Comparison of ENCODE assay signal across 26 cellular contexts in the genomic region with DNA sequence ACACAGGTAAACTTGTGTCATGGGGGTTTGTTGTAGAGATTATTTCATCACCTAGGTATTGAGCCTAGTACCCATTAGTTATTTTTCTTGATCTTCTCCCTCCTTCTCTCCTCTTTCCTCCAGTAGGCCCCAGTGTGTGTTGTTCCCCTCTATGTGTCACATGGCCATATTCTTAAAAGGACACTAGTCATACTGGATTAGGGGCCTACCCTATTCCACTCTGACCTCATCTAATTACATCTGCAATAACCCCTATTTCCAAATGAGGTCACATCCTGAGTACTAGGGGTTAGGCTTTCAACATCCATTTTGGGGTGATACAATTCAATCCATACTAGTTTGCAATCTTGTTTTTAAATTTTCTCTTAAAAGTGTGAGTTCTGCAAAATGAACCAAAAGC.
"Had no signal": no experiment of that assay in that cellular context is flagged by ENCODE, and none has a peak within 500 bp of the region (broad histone marks: within the 10 kb centered on the region; RNA-seq: fewer than 3 reads in every experiment).

No MANE protein-coding gene starts in this region.

- H3K4me1 Mint-ChIP-seq: activated naive CD4-positive, alpha-beta T cell treated with anti-CD3 and anti-CD28 coated beads, Interleukin-2, amount 50 U/mL, for 24 hours; activated naive CD8-positive, alpha-beta T cell treated with anti-CD3 and anti-CD28 coated beads, Interleukin-2, amount 10 ng/mL, durations not matched to agents 7 days and 5 days; central memory CD8-positive, alpha-beta T cell had no signal

- ATAC-seq: activated T-cell treated with anti-CD3 and anti-CD28 coated beads, Interleukin-2, amount 50 U/mL, for 72 hours; esophagus mucosa; foreskin keratinocyte; gastroesophageal sphincter; heart right ventricle had no signal

- H3K9me3 Mint-ChIP-seq: activated naive CD4-positive, alpha-beta T cell treated with anti-CD3 and anti-CD28 coated beads for 36 hours; activated naive CD4-positive, alpha-beta T cell treated with anti-CD3 and anti-CD28 coated beads, Interleukin-2, amount 50 U/mL, for 24 hours; activated T-cell treated with anti-CD3 and anti-CD28 coated beads, Interleukin-2, amount 50 U/mL, for 24 hours; central memory CD8-positive, alpha-beta T cell; dendritic cell treated with granulocyte-macrophage colony-stimulating factor and Interleukin-4, amounts not matched to agents 40 ng/mL and 50 ng/mL, for 4 days had no signal

- H3K4me3 Mint-ChIP-seq: activated naive CD4-positive, alpha-beta T cell treated with anti-CD3 and anti-CD28 coated beads for 36 hours; activated naive CD4-positive, alpha-beta T cell treated with anti-CD3 and anti-CD28 coated beads, Interleukin-2, amount 50 U/mL, for 24 hours; activated naive CD8-positive, alpha-beta T cell treated with anti-CD3 and anti-CD28 coated beads, Interleukin-2, amount 10 ng/mL, durations not matched to agents 7 days and 5 days; activated T-cell treated with anti-CD3 and anti-CD28 coated beads, Interleukin-2, amount 50 U/mL, for 24 hours; activated T-cell treated with anti-CD3 and anti-CD28 coated beads, Interleukin-2, amount 50 U/mL, for 72 hours; central memory CD8-positive, alpha-beta T cell; dendritic cell treated with granulocyte-macrophage colony-stimulating factor and Interleukin-4, amounts not matched to agents 40 ng/mL and 50 ng/mL, for 4 days; endodermal cell had no signal

- DNase-seq: activated CD4-positive, alpha-beta T cell treated with anti-CD3 and anti-CD28 coated beads for 4 hours; activated CD4-positive, alpha-beta T cell treated with anti-CD3 and anti-CD28 coated beads, Interleukin-2, amount 50 U/mL, for 1 hour; activated CD4-positive, alpha-beta T cell treated with anti-CD3 and anti-CD28 coated beads, Interleukin-2, amount 50 U/mL, for 48 hours; activated CD4-positive, CD25-positive, alpha-beta regulatory T cell; activated CD4-positive, CD25-positive, alpha-beta regulatory T cell treated with anti-CD3 and anti-CD28 coated beads, Interleukin-2, amount 50 U/mL, for 72 hours; activated CD8-positive, alpha-beta memory T cell treated with anti-CD3 and anti-CD28 coated beads, Interleukin-2, amount 50 U/mL, for 48 hours; activated effector memory CD4-positive, alpha-beta T cell treated with anti-CD3 and anti-CD28 coated beads, Interleukin-2, amount 50 U/mL, for 16 hours; activated naive CD4-positive, alpha-beta T cell treated with anti-CD3 and anti-CD28 coated beads for 36 hours; activated naive CD8-positive, alpha-beta T cell treated with anti-CD3 and anti-CD28 coated beads, Interleukin-2, amount 10 ng/mL, durations not matched to agents 7 days and 5 days; activated T-cell treated with anti-CD3 and anti-CD28 coated beads for 4 hours; activated T-cell treated with anti-CD3 and anti-CD28 coated beads, Interleukin-2, amount 50 U/mL, for 24 hours; activated T-cell treated with anti-CD3 and anti-CD28 coated beads, Interleukin-2, amount 50 U/mL, for 72 hours; amniotic stem cell; anterior cingulate cortex; brain microvascular endothelial cell; dorsolateral prefrontal cortex; effector memory CD4-positive, alpha-beta T cell; endodermal cell; foreskin keratinocyte; heart right ventricle; T-helper 2 cell had no signal

- H3K36me3 Mint-ChIP-seq: activated naive CD4-positive, alpha-beta T cell treated with anti-CD3 and anti-CD28 coated beads, Interleukin-2, amount 50 U/mL, for 24 hours; activated naive CD8-positive, alpha-beta T cell treated with anti-CD3 and anti-CD28 coated beads, Interleukin-2, amount 10 ng/mL, durations not matched to agents 7 days and 5 days had no signal

- H3K27ac Mint-ChIP-seq: activated naive CD4-positive, alpha-beta T cell treated with anti-CD3 and anti-CD28 coated beads for 36 hours; activated naive CD4-positive, alpha-beta T cell treated with anti-CD3 and anti-CD28 coated beads, Interleukin-2, amount 50 U/mL, for 24 hours; activated naive CD8-positive, alpha-beta T cell treated with anti-CD3 and anti-CD28 coated beads, Interleukin-2, amount 10 ng/mL, durations not matched to agents 7 days and 5 days; activated T-cell treated with anti-CD3 and anti-CD28 coated beads, Interleukin-2, amount 50 U/mL, for 24 hours; activated T-cell treated with anti-CD3 and anti-CD28 coated beads, Interleukin-2, amount 50 U/mL, for 72 hours; dendritic cell treated with granulocyte-macrophage colony-stimulating factor and Interleukin-4, amounts not matched to agents 40 ng/mL and 50 ng/mL, for 4 days; endodermal cell had no signal

- H3K27me3 Mint-ChIP-seq: activated naive CD4-positive, alpha-beta T cell treated with anti-CD3 and anti-CD28 coated beads, Interleukin-2, amount 50 U/mL, for 24 hours; dendritic cell treated with granulocyte-macrophage colony-stimulating factor and Interleukin-4, amounts not matched to agents 40 ng/mL and 50 ng/mL, for 4 days had no signal
